In genomic region chr2:218010116-218010837, GRCh38 we compare ENCODE assay signal across 9 cellular contexts. TPM values are rescaled to one million over a fixed set of nuclear protein-coding genes. Genes with fewer than 3 reads are reported as not detected.
DNase-seq lines count a peak whose midpoint lies in the region; TF ChIP-seq lines count a peak whose summit lies in the region.
"Had no signal": no experiment of that assay in that cellular context is flagged by ENCODE, and none has a peak within 500 bp of the region (broad histone marks: within the 10 kb centered on the region; RNA-seq: fewer than 3 reads in every experiment).

No MANE protein-coding gene starts in this region.

- H3K4me3 Mint-ChIP-seq in activated T-helper 2 cell treated with anti-CD3 and anti-CD28 coated beads, Interferon-gamma antibody, Interleukin-2, Interleukin-4, amounts not matched to agents 10 μg/mL and 5 μg/mL and 100 μg/mL, durations not matched to agents 14 hours and 24 hours and 36 hours (ENCODE audit: low read depth), result peak overlapping the region; percentile 9
- peak overlapping the region; percentile 79 for H3K4me3 Mint-ChIP-seq in osteocyte (ENCODE audit: unreplicated experiment)

- H3K4me3 ChIP-seq in MM.1S (ENCODE audit: low read length), result peak overlapping the region; percentile 65
- H3K4me3 ChIP-seq in OCI-LY7 (ENCODE audit: low read depth, low read length, poor library complexity, severe bottlenecking), result no peak overlapping the region

- peak; percentile 54 for TF ChIP-seq CTCF in MM.1S (IDR thresholded peaks at IDR 0.05; ENCODE audit: low read length)
- TF ChIP-seq CTCF in osteocyte (IDR thresholded peaks at IDR 0.05), result peak; percentile 69
- no peak for TF ChIP-seq CTCF in OCI-LY7 (conservative IDR thresholded peaks at IDR 0.05; ENCODE audit: low read length)

- peak overlapping the region; percentile 13; the same call in 1 of the 2 replicates for H3K9ac ChIP-seq in MM.1S (ENCODE audit: low read length)

- intact Hi-C loops in activated T-helper 2 cell treated with anti-CD3 and anti-CD28 coated beads, Interferon-gamma antibody, Interleukin-2, Interleukin-4, amounts not matched to agents 10 μg/mL and 5 μg/mL and 100 μg/mL, durations not matched to agents 14 hours and 24 hours and 36 hours (cut with micrococcal nuclease), result no loop called here
- intact Hi-C loops in OCI-LY7 (cut with micrococcal nuclease; ENCODE audit: unreplicated experiment), result no loop called here

- H3K9me3 Mint-ChIP-seq in activated T-helper 2 cell treated with anti-CD3 and anti-CD28 coated beads, Interferon-gamma antibody, Interleukin-2, Interleukin-4, amounts not matched to agents 10 μg/mL and 5 μg/mL and 100 μg/mL, durations not matched to agents 14 hours and 24 hours and 36 hours, result no peaks in the 10 kb centered on the region
- H3K9me3 Mint-ChIP-seq in osteocyte (ENCODE audit: unreplicated experiment), result no peaks in the 10 kb centered on the region

- H3F3A ChIP-seq in MM.1S (ENCODE audit: insufficient read depth, low read length), result no peaks in the 10 kb centered on the region

- no peaks in the 10 kb centered on the region for H3K79me2 ChIP-seq in MM.1S (ENCODE audit: low read length)
- no peaks in the 10 kb centered on the region for H3K79me2 ChIP-seq in OCI-LY7 (ENCODE audit: insufficient read depth, low read depth, low read length)

- H3K9me2 ChIP-seq in MM.1S (replicated peaks; ENCODE audit: insufficient read depth, low read length), result no peaks in the 10 kb centered on the region
- no peaks in the 10 kb centered on the region for H3K9me2 ChIP-seq in OCI-LY7 (ENCODE audit: insufficient read depth, low read length)

- H3K4me1 ChIP-seq in MM.1S (ENCODE audit: low read length), result no peaks in the 10 kb centered on the region
- no peaks in the 10 kb centered on the region for H3K4me1 ChIP-seq in OCI-LY7 (ENCODE audit: insufficient read depth, low read length, poor library complexity, severe bottlenecking)

- H3K4me1 Mint-ChIP-seq in activated T-helper 2 cell treated with anti-CD3 and anti-CD28 coated beads, Interferon-gamma antibody, Interleukin-2, Interleukin-4, amounts not matched to agents 10 μg/mL and 5 μg/mL and 100 μg/mL, durations not matched to agents 14 hours and 24 hours and 36 hours (ENCODE audit: low read depth), result peaks cover 7% of the 10 kb centered on the region
- peaks cover 48% of the 10 kb centered on the region for H3K4me1 Mint-ChIP-seq in osteocyte (ENCODE audit: unreplicated experiment)

- CTCF ChIA-PET in OCI-LY7 (lab: Charles Lee; ENCODE audit: unreplicated experiment), result no interaction called here

- H3K36me3 Mint-ChIP-seq in activated T-helper 2 cell treated with anti-CD3 and anti-CD28 coated beads, Interferon-gamma antibody, Interleukin-2, Interleukin-4, amounts not matched to agents 10 μg/mL and 5 μg/mL and 100 μg/mL, durations not matched to agents 14 hours and 24 hours and 36 hours (ENCODE audit: low read depth), result no peaks in the 10 kb centered on the region
- no peaks in the 10 kb centered on the region for H3K36me3 Mint-ChIP-seq in osteocyte (ENCODE audit: unreplicated experiment)

- POLR2A ChIA-PET in OCI-LY7 (lab: Charles Lee), result no interaction called here

- H2AFZ ChIP-seq in MM.1S (ENCODE audit: low read length), result peak overlapping the region; percentile 81
- no peak overlapping the region for H2AFZ ChIP-seq in OCI-LY7 (ENCODE audit: low read length)

- H3K9me3 ChIP-seq in MM.1S (replicated peaks; ENCODE audit: insufficient read depth, low read length) (no peaks in the 10 kb centered on the region), OCI-LY7 (ENCODE audit: low read length) (no peaks in the 10 kb centered on the region)

- BruUV-seq in OCI-LY7 (replicated peaks; lab: Mats Ljungman, UMichigan), result no TSS peak

- peaks cover 31% of the 10 kb centered on the region for H3K27me3 ChIP-seq in MM.1S (replicated peaks; ENCODE audit: insufficient read depth, low read length)

- H3K27ac Mint-ChIP-seq in activated T-helper 2 cell treated with anti-CD3 and anti-CD28 coated beads, Interferon-gamma antibody, Interleukin-2, Interleukin-4, amounts not matched to agents 10 μg/mL and 5 μg/mL and 100 μg/mL, durations not matched to agents 14 hours and 24 hours and 36 hours, result no peak overlapping the region
- H3K27ac Mint-ChIP-seq in osteocyte (ENCODE audit: unreplicated experiment), result no peak overlapping the region

- H3K36me3 ChIP-seq in MM.1S (replicated peaks; ENCODE audit: insufficient read depth, low read length), result no peaks in the 10 kb centered on the region
- H3K36me3 ChIP-seq in OCI-LY7 (ENCODE audit: insufficient read depth, low read length), result no peaks in the 10 kb centered on the region

- peak; percentile 12 for DNase-seq in DMS153 treated with DMSO at 0.1 percent for 48 hours (lab: John Stamatoyannopoulos, UW; ENCODE audit: unreplicated experiment)
- no peak for DNase-seq in DMS153 (lab: John Stamatoyannopoulos, UW)
- DNase-seq in MM.1S, result peak; percentile 27
- no peak for DNase-seq in activated T-helper 2 cell treated with anti-CD3 and anti-CD28 coated beads, Interferon-gamma antibody, Interleukin-2, Interleukin-4, amounts not matched to agents 10 μg/mL and 5 μg/mL and 100 μg/mL, durations not matched to agents 14 hours and 24 hours and 36 hours (ENCODE audit: low spot score)
- DNase-seq in germinal center (ENCODE audit: low spot score), result peak; percentile 50
- DNase-seq in osteocyte (ENCODE audit: extremely low spot score, unreplicated experiment), result peak; percentile 88
- no peak for DNase-seq in NK-92 treated with Interleukin-12 subunit alpha and Interleukin-12 subunit beta, amount 100 ng/mL, for 24 hours (lab: John Stamatoyannopoulos, UW)
- no peak for DNase-seq in OCI-LY7 (ENCODE audit: low spot score)

- no peak overlapping the region for H3K27ac ChIP-seq in MM.1S (ENCODE audit: low read length)
- no peak overlapping the region for H3K27ac ChIP-seq in OCI-LY7 (ENCODE audit: low read depth, low read length, poor library complexity, severe bottlenecking)

- H4K20me1 ChIP-seq in MM.1S (ENCODE audit: insufficient read depth, low read length) (no peaks in the 10 kb centered on the region), OCI-LY7 (ENCODE audit: insufficient read depth, low read length) (no peaks in the 10 kb centered on the region)

- H3K4me2 ChIP-seq in MM.1S (ENCODE audit: low read depth, low read length) (peak overlapping the region; percentile 97), OCI-LY7 (ENCODE audit: low read length) (no peak overlapping the region)

- peaks cover 47% of the 10 kb centered on the region for H3K27me3 Mint-ChIP-seq in activated T-helper 2 cell treated with anti-CD3 and anti-CD28 coated beads, Interferon-gamma antibody, Interleukin-2, Interleukin-4, amounts not matched to agents 10 μg/mL and 5 μg/mL and 100 μg/mL, durations not matched to agents 14 hours and 24 hours and 36 hours (ENCODE audit: low read depth)
- H3K27me3 Mint-ChIP-seq in osteocyte (ENCODE audit: unreplicated experiment), result no peaks in the 10 kb centered on the region

RNA-seq across cellular contexts. Expression of gene TNS1, which starts 7.5 kb away (rescaled TPM):
- total RNA-seq in activated T-helper 2 cell treated with anti-CD3 and anti-CD28 coated beads, Interferon-gamma antibody, Interleukin-2, Interleukin-4, amounts not matched to agents 10 μg/mL and 5 μg/mL and 100 μg/mL, durations not matched to agents 14 hours and 24 hours and 36 hours, result 0.46 and 0.91 TPM in 2 replicates
- 80.8 and 82.5 TPM in 2 replicates for total RNA-seq in osteocyte
- total RNA-seq in OCI-LY7 (2014; rRNA removed; shearing (Covaris generic)), result not detected in 2 replicates
- total RNA-seq in OCI-LY7 (2022), result not detected in 2 replicates

RNA-seq across cellular contexts. Expression of gene RUFY4, which starts 58.8 kb away (rescaled TPM):
- 0.39 TPM in 1 of 2 replicates, not detected in the other for total RNA-seq in activated T-helper 2 cell treated with anti-CD3 and anti-CD28 coated beads, Interferon-gamma antibody, Interleukin-2, Interleukin-4, amounts not matched to agents 10 μg/mL and 5 μg/mL and 100 μg/mL, durations not matched to agents 14 hours and 24 hours and 36 hours
- total RNA-seq in osteocyte (not detected in 2 replicates), OCI-LY7 (2022) (not detected in 2 replicates)
- total RNA-seq in OCI-LY7 (2014; rRNA removed; shearing (Covaris generic)), result not detected in 2 replicates
- total RNA-seq: dermis microvascular lymphatic vessel endothelial cell had no signal

Comparison
In these comparisons a context has a peak if more than half of its experiments do, and no peak if none do; other contexts are left out.
1. DNase-seq: peak in DMS153 treated with DMSO at 0.1 percent for 48 hours (single experiment), MM.1S (single experiment), germinal center (single experiment) and osteocyte (single experiment); none in DMS153 (single experiment), activated T-helper 2 cell treated with anti-CD3 and anti-CD28 coated beads, Interferon-gamma antibody, Interleukin-2, Interleukin-4, amounts not matched to agents 10 μg/mL and 5 μg/mL and 100 μg/mL, durations not matched to agents 14 hours and 24 hours and 36 hours (single experiment), NK-92 treated with Interleukin-12 subunit alpha and Interleukin-12 subunit beta, amount 100 ng/mL, for 24 hours (single experiment) and OCI-LY7 (single experiment).
2. RNA of gene TNS1, which starts 7.5 kb away (total RNA-seq): 80.8 to 82.5 TPM in osteocyte; 0.46 to 0.91 TPM in activated T-helper 2 cell treated with anti-CD3 and anti-CD28 coated beads, Interferon-gamma antibody, Interleukin-2, Interleukin-4, amounts not matched to agents 10 μg/mL and 5 μg/mL and 100 μg/mL, durations not matched to agents 14 hours and 24 hours and 36 hours and not detected in OCI-LY7; every median in the first group is over 10 times any median in the second.